8 cellular contexts compared by ENCODE assay signal in genomic region chr1:157377216-157377821, GRCh38.
A peak's percentile ranks its signal among the peaks of the same experiment; 100 is the strongest.
DNase-seq lines count a peak whose midpoint lies in the region; ATAC-seq and TF ChIP-seq lines count a peak whose summit lies in the region.

No MANE protein-coding gene starts in this region.

- peak; percentile 63 for DNase-seq in ACHN
- no peak for DNase-seq in GM06990 (ENCODE audit: extremely low read depth, insufficient read length)
- DNase-seq in NCI-H2227 treated with DMSO at 0.1 percent for 48 hours (lab: John Stamatoyannopoulos, UW): peak; percentile 4
- peak; percentile 16 for DNase-seq in astrocyte of the hippocampus (ENCODE audit: low read depth, low spot score)
- DNase-seq in mesenchymal stem cell: peak; percentile 58
- DNase-seq in amniotic stem cell (lab: John Stamatoyannopoulos, UW): no peak

- peak overlapping the region; percentile 20 for H4K8ac ChIP-seq in mesenchymal stem cell (ENCODE audit: low read length)

- peak overlapping the region; percentile 34 for H3K27ac ChIP-seq in mesenchymal stem cell (ENCODE audit: low read length, poor library complexity, severe bottlenecking)

- no peaks in the 10 kb centered on the region; the same call in 1 of the 2 replicates for H3K27me3 ChIP-seq in GM06990 (replicated peaks; ENCODE audit: control insufficient read depth, insufficient read depth, low read length)
- H3K27me3 ChIP-seq in mesenchymal stem cell (ENCODE audit: control insufficient read depth in 1 of 2, insufficient read depth in 1 of 2, low read length in 2 of 2): peaks cover 0 to under 1% of the 10 kb centered on the region in 2 experiments

- H3K18ac ChIP-seq in mesenchymal stem cell (ENCODE audit: low read depth in 1 of 2, low read length in 2 of 2): no peak overlapping the region

- in situ Hi-C loops in ACHN (cut with HindIII; ENCODE audit: low pct_ligation_motif_present, low pct_unique_long_range_greater_than_20kb, low sequenced_read_pairs): no loop called here

- no peak for ATAC-seq in GM21737 (IDR thresholded peaks at IDR 0.05; ENCODE audit: unreplicated experiment)
- no peak for ATAC-seq in HG03571 (IDR thresholded peaks at IDR 0.05; ENCODE audit: unreplicated experiment)

- H3K14ac ChIP-seq in mesenchymal stem cell (ENCODE audit: low read length in 2 of 2): no peak overlapping the region

- no peak overlapping the region for H3K4me3 ChIP-seq in GM06990 (replicated peaks; ENCODE audit: low read depth, low read length)
- H3K4me3 ChIP-seq in mesenchymal stem cell (ENCODE audit: insufficient read depth in 1 of 2, low read depth in 1 of 2, low read length in 2 of 2): no peak overlapping the region

- no peak overlapping the region for H3K4ac ChIP-seq in mesenchymal stem cell (ENCODE audit: low read depth in 1 of 2, low read length in 2 of 2)

- no peak overlapping the region for H4K91ac ChIP-seq in mesenchymal stem cell (ENCODE audit: low read length)

- H2BK120ac ChIP-seq in mesenchymal stem cell (ENCODE audit: low read depth, low read length): no peak overlapping the region

- no peaks in the 10 kb centered on the region for H3K36me3 ChIP-seq in GM06990 (ENCODE audit: control insufficient read depth, insufficient read depth, low read length)
- no peaks in the 10 kb centered on the region for H3K36me3 ChIP-seq in mesenchymal stem cell (ENCODE audit: control insufficient read depth in 1 of 2, insufficient read depth in 2 of 2, low read depth in 1 of 2, low read length in 2 of 2)

- no peak overlapping the region for H3K4me2 ChIP-seq in mesenchymal stem cell (ENCODE audit: low read length, poor library complexity, severe bottlenecking)

- peak; percentile 73 for TF ChIP-seq CTCF in GM06990 (IDR thresholded peaks at IDR 0.05; ENCODE audit: insufficient read depth, low read length, poor library complexity, severe bottlenecking)

- no peak overlapping the region for H3K23ac ChIP-seq in mesenchymal stem cell (ENCODE audit: low read length in 2 of 2)

- peaks cover 6% of the 10 kb centered on the region for H3K4me1 ChIP-seq in mesenchymal stem cell (ENCODE audit: control insufficient read depth, insufficient read depth, low read depth, low read length)

- peak overlapping the region; percentile 63 for H2AFZ ChIP-seq in mesenchymal stem cell (ENCODE audit: low read depth, low read length)

- H2BK15ac ChIP-seq in mesenchymal stem cell (ENCODE audit: low read depth, poor library complexity, severe bottlenecking): no peak overlapping the region

- no peak overlapping the region for H2BK12ac ChIP-seq in mesenchymal stem cell (ENCODE audit: low read length in 2 of 2)

- no peak overlapping the region for H2BK5ac ChIP-seq in mesenchymal stem cell (ENCODE audit: low read depth, low read length, poor library complexity, severe bottlenecking)

- no peak overlapping the region for H2AK5ac ChIP-seq in mesenchymal stem cell (ENCODE audit: low read length, severe bottlenecking)

- peak overlapping the region; percentile 44 for H3K9ac ChIP-seq in mesenchymal stem cell (ENCODE audit: low read length)

- H3K9me3 ChIP-seq in mesenchymal stem cell (ENCODE audit: control insufficient read depth, low read length): no peaks in the 10 kb centered on the region

- 76% methylated on average over 4 of the region's 9 CpGs for WGBS in mesenchymal stem cell

- H3K79me1 ChIP-seq in mesenchymal stem cell (replicated peaks; ENCODE audit: low read length, poor library complexity, severe bottlenecking): no peaks in the 10 kb centered on the region

Comparison
In these comparisons a context has a peak if more than half of its experiments do, and no peak if none do; other contexts are left out.
1. DNase-seq: peak in ACHN (single experiment), NCI-H2227 treated with DMSO at 0.1 percent for 48 hours (single experiment), astrocyte of the hippocampus (single experiment) and mesenchymal stem cell (single experiment); none in GM06990 (single experiment) and amniotic stem cell (single experiment).